Comparison of ENCODE assay signal across 24 cellular contexts in genomic region chr5:85132269-85132668, GRCh38.
DNase-seq lines count a peak whose midpoint lies in the region; ATAC-seq and TF ChIP-seq lines count a peak whose summit lies in the region.
"Had no signal": no experiment of that assay in that cellular context is flagged by ENCODE, and none has a peak within 500 bp of the region (broad histone marks: within the 10 kb centered on the region; RNA-seq: fewer than 3 reads in every experiment).

No MANE protein-coding gene starts in this region.

- in situ Hi-C loops in astrocyte of the cerebellum (cut with HindIII; ENCODE audit: low sequenced_read_pairs) = no loop called here

- H3K27ac ChIP-seq in adrenal gland = no peak overlapping the region
- H3K27ac ChIP-seq: A549, cardiac muscle cell, heart left ventricle, KMS-11, upper lobe of left lung had no signal

- H3K36me3 ChIP-seq in adrenal gland (replicated peaks in 1 of 2) = no peaks in the 10 kb centered on the region
- H3K36me3 ChIP-seq: cardiac muscle cell, heart left ventricle, upper lobe of left lung had no signal

- no peaks in the 10 kb centered on the region for H3K9me3 ChIP-seq in adrenal gland (replicated peaks in 1 of 3)
- H3K9me3 ChIP-seq: A549, heart left ventricle, upper lobe of left lung had no signal

- H3K4me1 ChIP-seq in adrenal gland (replicated peaks in 1 of 2) = no peaks in the 10 kb centered on the region
- H3K4me1 ChIP-seq: A549, heart left ventricle, upper lobe of left lung had no signal

- H3K4me3 ChIP-seq in astrocyte of the cerebellum (ENCODE audit: low read depth, low read length) (no peak overlapping the region), adrenal gland (no peak overlapping the region)
- H3K4me3 ChIP-seq: A549, cardiac muscle cell, heart left ventricle, upper lobe of left lung had no signal

- no peak for ATAC-seq in GM21576 (IDR thresholded peaks at IDR 0.05; ENCODE audit: unreplicated experiment)
- ATAC-seq in GM19452 (IDR thresholded peaks at IDR 0.05; ENCODE audit: unreplicated experiment) = no peak
- ATAC-seq: A549, heart left ventricle, left cardiac atrium had no signal

- intact Hi-C loops in adrenal gland (cut with DNase I) = no loop called here

- 39 to 74% (median 57%) methylated on average over 1 of the region's 1 CpG for WGBS in adrenal gland, 4 donors

- peak; percentile 8 for DNase-seq in A172 (ENCODE audit: low spot score)
- peak; percentile 54 for DNase-seq in M059J (ENCODE audit: low read depth)
- peak; percentile 31 for DNase-seq in astrocyte of the cerebellum (ENCODE audit: low read depth)
- DNase-seq in fibroblast of peridontal ligament (ENCODE audit: extremely low read depth) = peak; percentile 91
- no peak for DNase-seq in activated CD4-positive, alpha-beta T cell treated with anti-CD3 and anti-CD28 coated beads, Interleukin-2, amount 50 U/mL, for 4 hours
- DNase-seq in adrenal gland = no peak
- DNase-seq: activated CD4-positive, alpha-beta memory T cell treated with anti-CD3 and anti-CD28 coated beads for 36 hours; activated effector memory CD4-positive, alpha-beta T cell treated with Interleukin-2 at 50 U/mL for 16 hours; activated naive CD8-positive, alpha-beta T cell treated with anti-CD3 and anti-CD28 coated beads, Interleukin-2, amount 10 ng/mL, durations not matched to agents 7 days and 5 days; cortex of kidney; DMS79; endodermal cell; GOT3; heart left ventricle; left cardiac atrium; NCI-H1694 treated with DMSO at 0.1 percent for 48 hours; NCI-H2227 treated with DMSO at 0.1 percent for 48 hours; SHP77; upper lobe of left lung had no signal

- no peak for TF ChIP-seq CTCF in astrocyte of the cerebellum (IDR thresholded peaks at IDR 0.05; ENCODE audit: low read depth, low read length, missing control alignments)
- no peak for TF ChIP-seq CTCF in adrenal gland (IDR thresholded peaks at IDR 0.05)

- no peaks in the 10 kb centered on the region for H3K27me3 ChIP-seq in adrenal gland
- H3K27me3 ChIP-seq: heart left ventricle, upper lobe of left lung had no signal

- TF ChIP-seq POLR2A in adrenal gland (IDR thresholded peaks at IDR 0.05) = no peak

Comparison
In these comparisons a context has a peak if more than half of its experiments do, and no peak if none do; other contexts are left out.
1. DNase-seq: peak in A172 (single experiment), M059J (single experiment), astrocyte of the cerebellum (single experiment) and fibroblast of peridontal ligament (single experiment); none in activated CD4-positive, alpha-beta T cell treated with anti-CD3 and anti-CD28 coated beads, Interleukin-2, amount 50 U/mL, for 4 hours (0 of 2) and adrenal gland (0 of 7).